29 cellular contexts compared by ENCODE assay signal in genomic region chr1:43673261-43673660, GRCh38.
"Had no signal": no experiment of that assay in that cellular context is flagged by ENCODE, and none has a peak within 500 bp of the region (broad histone marks: within the 10 kb centered on the region; RNA-seq: fewer than 3 reads in every experiment).

No MANE protein-coding gene starts in this region.

- H3K9me3 Mint-ChIP-seq: activated CD4-positive, alpha-beta memory T cell treated with anti-CD3 and anti-CD28 coated beads for 36 hours; activated CD4-positive, alpha-beta T cell treated with anti-CD3 and anti-CD28 coated beads, Interleukin-2, amount 10 ng/mL, durations not matched to agents 24 days and 14 days; activated naive CD4-positive, alpha-beta T cell treated with anti-CD3 and anti-CD28 coated beads, Interleukin-2, amount 10 ng/mL, durations not matched to agents 7 days and 5 days; activated naive CD4-positive, alpha-beta T cell treated with anti-CD3 and anti-CD28 coated beads, Interleukin-2, amount 50 U/mL, for 72 hours; activated naive CD8-positive, alpha-beta T cell treated with anti-CD3 and anti-CD28 coated beads, Interleukin-2, amount 10 ng/mL, durations not matched to agents 7 days and 5 days; activated T-helper 2 cell treated with anti-CD3 and anti-CD28 coated beads, Interferon-gamma antibody, Interleukin-2, Interleukin-4, amounts not matched to agents 10 μg/mL and 5 μg/mL and 100 μg/mL, durations not matched to agents 14 hours and 24 hours and 36 hours; T-cell; T-helper 1 cell treated with Interleukin-12 subunit alpha and Interleukin-12 subunit beta and Interleukin-4 antibody, amounts not matched to agents 30 μg/mL and 1 μg/mL, for 36 hours had no signal

- DNase-seq: activated CD4-positive, alpha-beta memory T cell treated with anti-CD3 and anti-CD28 coated beads for 36 hours; activated CD4-positive, alpha-beta T cell treated with anti-CD3 and anti-CD28 coated beads for 36 hours; activated CD4-positive, alpha-beta T cell treated with anti-CD3 and anti-CD28 coated beads, Interleukin-2, amount 10 ng/mL, durations not matched to agents 24 days and 14 days; activated CD4-positive, CD25-positive, alpha-beta regulatory T cell; activated CD4-positive, CD25-positive, alpha-beta regulatory T cell treated with anti-CD3 and anti-CD28 coated beads, Interleukin-2, amount 50 U/mL, for 72 hours; activated CD8-positive, alpha-beta memory T cell treated with anti-CD3 and anti-CD28 coated beads, Interleukin-2, amount 10 ng/mL, durations not matched to agents 7 days and 5 days; activated CD8-positive, alpha-beta memory T cell treated with anti-CD3 and anti-CD28 coated beads, Interleukin-2, amount 50 U/mL, for 4 hours; activated CD8-positive, alpha-beta T cell treated with anti-CD3 and anti-CD28 coated beads, Interleukin-2, amount 10 ng/mL, durations not matched to agents 7 days and 5 days; activated effector memory CD4-positive, alpha-beta T cell treated with anti-CD3 and anti-CD28 coated beads, Interleukin-2, amount 50 U/mL, for 16 hours; activated naive CD4-positive, alpha-beta T cell treated with anti-CD3 and anti-CD28 coated beads, Interleukin-2, amount 10 ng/mL, durations not matched to agents 7 days and 5 days; activated naive CD8-positive, alpha-beta T cell treated with anti-CD3 and anti-CD28 coated beads, Interleukin-2, amount 10 ng/mL, durations not matched to agents 7 days and 5 days; activated T-cell treated with anti-CD3 and anti-CD28 coated beads, Interleukin-2, amount 50 U/mL, for 1 hour; anterior cingulate cortex; body of pancreas; caudate nucleus; colonic mucosa; effector CD8-positive, alpha-beta T cell; foreskin keratinocyte; gastrocnemius medialis; glutamatergic neuron; heart left ventricle; SW 1271; T-cell; T-helper 9 cell had no signal

- H3K4me1 Mint-ChIP-seq: activated CD4-positive, alpha-beta T cell treated with anti-CD3 and anti-CD28 coated beads for 36 hours; activated naive CD4-positive, alpha-beta T cell treated with anti-CD3 and anti-CD28 coated beads, Interleukin-2, amount 10 ng/mL, durations not matched to agents 7 days and 5 days; activated naive CD8-positive, alpha-beta T cell treated with anti-CD3 and anti-CD28 coated beads, Interleukin-2, amount 10 ng/mL, durations not matched to agents 7 days and 5 days had no signal

- H3K4me3 Mint-ChIP-seq: activated CD4-positive, alpha-beta memory T cell treated with anti-CD3 and anti-CD28 coated beads for 36 hours; activated CD4-positive, alpha-beta T cell treated with anti-CD3 and anti-CD28 coated beads for 36 hours; activated CD4-positive, alpha-beta T cell treated with anti-CD3 and anti-CD28 coated beads, Interleukin-2, amount 10 ng/mL, durations not matched to agents 24 days and 14 days; activated CD8-positive, alpha-beta memory T cell treated with anti-CD3 and anti-CD28 coated beads, Interleukin-2, amount 10 ng/mL, durations not matched to agents 7 days and 5 days; activated CD8-positive, alpha-beta T cell treated with anti-CD3 and anti-CD28 coated beads, Interleukin-2, amount 10 ng/mL, durations not matched to agents 7 days and 5 days; activated naive CD4-positive, alpha-beta T cell treated with anti-CD3 and anti-CD28 coated beads, Interleukin-2, amount 10 ng/mL, durations not matched to agents 7 days and 5 days; activated naive CD8-positive, alpha-beta T cell treated with anti-CD3 and anti-CD28 coated beads, Interleukin-2, amount 10 ng/mL, durations not matched to agents 7 days and 5 days; T-cell; T-helper 1 cell treated with Interleukin-12 subunit alpha and Interleukin-12 subunit beta and Interleukin-4 antibody, amounts not matched to agents 30 μg/mL and 1 μg/mL, for 36 hours had no signal

- H3K27ac Mint-ChIP-seq: activated CD4-positive, alpha-beta memory T cell treated with anti-CD3 and anti-CD28 coated beads for 36 hours; activated CD4-positive, alpha-beta T cell treated with anti-CD3 and anti-CD28 coated beads for 36 hours; activated CD4-positive, alpha-beta T cell treated with anti-CD3 and anti-CD28 coated beads, Interleukin-2, amount 10 ng/mL, durations not matched to agents 24 days and 14 days; activated CD8-positive, alpha-beta memory T cell treated with anti-CD3 and anti-CD28 coated beads, Interleukin-2, amount 10 ng/mL, durations not matched to agents 7 days and 5 days; activated CD8-positive, alpha-beta T cell treated with anti-CD3 and anti-CD28 coated beads, Interleukin-2, amount 10 ng/mL, durations not matched to agents 7 days and 5 days; activated naive CD4-positive, alpha-beta T cell treated with anti-CD3 and anti-CD28 coated beads, Interleukin-2, amount 10 ng/mL, durations not matched to agents 7 days and 5 days; activated naive CD4-positive, alpha-beta T cell treated with anti-CD3 and anti-CD28 coated beads, Interleukin-2, amount 50 U/mL, for 72 hours; activated naive CD8-positive, alpha-beta T cell treated with anti-CD3 and anti-CD28 coated beads, Interleukin-2, amount 10 ng/mL, durations not matched to agents 7 days and 5 days; activated T-helper 2 cell treated with anti-CD3 and anti-CD28 coated beads, Interferon-gamma antibody, Interleukin-2, Interleukin-4, amounts not matched to agents 10 μg/mL and 5 μg/mL and 100 μg/mL, durations not matched to agents 14 hours and 24 hours and 36 hours; T-cell; T-helper 1 cell treated with Interleukin-12 subunit alpha and Interleukin-12 subunit beta and Interleukin-4 antibody, amounts not matched to agents 30 μg/mL and 1 μg/mL, for 36 hours had no signal

- H3K9me3 ChIP-seq: body of pancreas, colonic mucosa, gastrocnemius medialis, heart left ventricle had no signal

- H3K27me3 ChIP-seq: body of pancreas, colonic mucosa, foreskin keratinocyte, gastrocnemius medialis, heart left ventricle had no signal

- H3K4me3 ChIP-seq: body of pancreas, colonic mucosa, gastrocnemius medialis, heart left ventricle had no signal

- H3K4me1 ChIP-seq: body of pancreas, colonic mucosa had no signal

- ATAC-seq: activated CD4-positive, alpha-beta T cell treated with anti-CD3 and anti-CD28 coated beads for 36 hours; activated CD8-positive, alpha-beta memory T cell treated with anti-CD3 and anti-CD28 coated beads, Interleukin-2, amount 10 ng/mL, durations not matched to agents 7 days and 5 days; activated CD8-positive, alpha-beta T cell treated with anti-CD3 and anti-CD28 coated beads, Interleukin-2, amount 10 ng/mL, durations not matched to agents 7 days and 5 days; activated naive CD4-positive, alpha-beta T cell treated with anti-CD3 and anti-CD28 coated beads, Interleukin-2, amount 50 U/mL, for 72 hours; body of pancreas; esophagus mucosa; foreskin keratinocyte; gastrocnemius medialis; heart left ventricle; T-cell had no signal

- H3K27ac ChIP-seq: body of pancreas, colonic mucosa, foreskin keratinocyte, gastrocnemius medialis, heart left ventricle had no signal

- H3K27me3 Mint-ChIP-seq: activated CD4-positive, alpha-beta memory T cell treated with anti-CD3 and anti-CD28 coated beads for 36 hours; activated CD4-positive, alpha-beta T cell treated with anti-CD3 and anti-CD28 coated beads for 36 hours; activated CD4-positive, alpha-beta T cell treated with anti-CD3 and anti-CD28 coated beads, Interleukin-2, amount 10 ng/mL, durations not matched to agents 24 days and 14 days; activated CD8-positive, alpha-beta memory T cell treated with anti-CD3 and anti-CD28 coated beads, Interleukin-2, amount 10 ng/mL, durations not matched to agents 7 days and 5 days; activated naive CD4-positive, alpha-beta T cell treated with anti-CD3 and anti-CD28 coated beads, Interleukin-2, amount 10 ng/mL, durations not matched to agents 7 days and 5 days; activated naive CD8-positive, alpha-beta T cell treated with anti-CD3 and anti-CD28 coated beads, Interleukin-2, amount 10 ng/mL, durations not matched to agents 7 days and 5 days; T-cell had no signal

- FAIRE-seq: endometrium had no signal
